8 cellular contexts compared by ENCODE assay signal in genomic region chr7:105759670-105760548, GRCh38.
DNase-seq lines count a peak whose midpoint lies in the region; ATAC-seq, FAIRE-seq and TF ChIP-seq lines count a peak whose summit lies in the region.

No MANE protein-coding gene starts in this region.

- H3K27me3 ChIP-seq in GM12878 (replicated peaks in 1 of 2; ENCODE audit: control insufficient read depth in 2 of 2, insufficient read depth in 2 of 2, low read length in 1 of 2) (peaks cover 0 to 3% of the 10 kb centered on the region in 2 experiments; a peak in 2 of 4 replicates), stomach (no peaks in the 10 kb centered on the region)

- TF ChIP-seq RAD21 in GM12878 (IDR thresholded peaks at IDR 0.05; ENCODE audit: insufficient read depth, low read depth, low read length), result peak; percentile 75

- RAD21 ChIA-PET in GM12878 (lab: Charles Lee; ENCODE audit: unreplicated experiment), result interaction anchor here (0.7 to 3.5 kb wide), 29 partner anchors 9 to 406 kb away, joined by 3 to 43 read pairs (median 4); partner anchors contain the start of genes ATXN7L1 and SYPL1

- no peak for TF ChIP-seq POLR2A in GM12878 (IDR thresholded peaks at IDR 0.05; ENCODE audit: low read depth, low read length)
- no peak for TF ChIP-seq POLR2A in stomach (IDR thresholded peaks at IDR 0.05)

- POLR2A ChIA-PET in GM12878 (lab: Charles Lee), result interaction anchor here (0.6 kb wide), 2 partner anchors 26 to 166 kb away, joined by 3 to 4 read pairs; no protein-coding TSS in a partner anchor

- no peak overlapping the region for H2AFZ ChIP-seq in GM12878 (ENCODE audit: control insufficient read depth, low read depth, low read length)

- no peaks in the 10 kb centered on the region for H4K20me1 ChIP-seq in GM12878 (ENCODE audit: control insufficient read depth, insufficient read depth)

- peak; percentile 61 for TF ChIP-seq CTCF in GM13977 (IDR thresholded peaks at IDR 0.05; ENCODE audit: extremely low read depth, insufficient read depth, missing control alignments)
- peak; percentile 33 to 79 (median 42); a peak in 5 of 6 replicates for TF ChIP-seq CTCF in GM12878 (IDR thresholded peaks at IDR 0.05 in 2 of 3, conservative IDR thresholded peaks at IDR 0.05 in 1 of 3; ENCODE audit: control insufficient read depth in 2 of 3, extremely low read depth in 1 of 3, insufficient read depth in 1 of 3, low read depth in 3 of 3, low read length in 3 of 3)
- peak in 5 of 7 experiments; percentile 13 to 62 (median 51) for TF ChIP-seq CTCF in stomach (IDR thresholded peaks at IDR 0.05)

- CTCF ChIA-PET in GM12878 (lab: Yijun Ruan, JAX), result interaction anchor here (0.6 to 10.9 kb wide), 68 partner anchors 10 to 1123 kb away, joined by 3 to 163 read pairs (median 5); no protein-coding TSS in a partner anchor

- H3K79me2 ChIP-seq in GM12878 (ENCODE audit: control insufficient read depth, insufficient read depth, low read length), result no peaks in the 10 kb centered on the region

- BruUV-seq in GM12878 (replicated peaks; lab: Mats Ljungman, UMichigan), result no TSS peak

- H3K9me3 ChIP-seq in GM12878 (replicated peaks; ENCODE audit: control insufficient read depth, insufficient read depth, low read length), result no peaks in the 10 kb centered on the region
- no peaks in the 10 kb centered on the region for H3K9me3 ChIP-seq in stomach

- H3K4me1 ChIP-seq in GM12878 (ENCODE audit: control insufficient read depth, insufficient read depth, low read length), result no peaks in the 10 kb centered on the region
- H3K4me1 ChIP-seq in stomach, result peaks cover 0 to 18% (median 10%) of the 10 kb centered on the region in 4 donors

- no peak overlapping the region for H3K9ac ChIP-seq in GM12878 (ENCODE audit: control insufficient read depth, insufficient read depth, low read length)

- intact Hi-C loops in GM12878 (cut with micrococcal nuclease; ENCODE audit: unreplicated experiment), result loop anchor here (2.0 to 5.0 kb wide), 5 partner anchors 117 to 392 kb away; partner anchors contain the start of gene ATXN7L1
- intact Hi-C loops in stomach (cut with DNase I; ENCODE audit: low total_unique reads), result loop anchor here (10.0 kb wide), 2 partner anchors 255 to 285 kb away; no protein-coding TSS in a partner anchor

- in situ Hi-C loops in GM13977 (cut with MboI; ENCODE audit: low pct_unique_long_range_greater_than_20kb, low sequenced_read_pairs, unreplicated experiment), result no loop called here
- in situ Hi-C loops in GM12878 (cut with MboI), result loop anchor here (5.0 to 10.0 kb wide), 2 partner anchors 255 to 407 kb away; no protein-coding TSS in a partner anchor

- whole genome bisulfite sequencing in GM12878 (ENCODE audit: insufficient coverage, insufficient replicate concordance, low lambda C conversion rate, missing lambda C conversion rate), result 0% methylated on average over 2 of the region's 2 CpGs
- WGBS in stomach, 5 donors, result 75 to 89% (median 77%) methylated on average over 2 of the region's 2 CpGs

- peak; percentile 60 for ATAC-seq in GM12878
- no peak for ATAC-seq in GM21576 (IDR thresholded peaks at IDR 0.05; ENCODE audit: unreplicated experiment)

- SMC1A ChIA-PET in GM12878 (lab: Charles Lee; ENCODE audit: uncharacterized antibody, unreplicated experiment), result interaction anchor here (0.9 to 12.5 kb wide), 46 partner anchors 9 to 1111 kb away, joined by 3 to 182 read pairs (median 6); partner anchors contain the start of gene ATXN7L1

- H3K4me3 ChIP-seq in GM12878 (no peak overlapping the region), stomach (no peak overlapping the region)

- DNase-seq in AG20443 (ENCODE audit: low spot score) (peak; percentile 57), GM13977 (ENCODE audit: low spot score) (no peak), NCI-H460 (ENCODE audit: extremely low read depth, low read depth) (peak; percentile 60), GM12878 (ENCODE audit: low read depth, low spot score) (no peak), inferior parietal cortex (ENCODE audit: extremely low spot score) (peak; percentile 75), stomach (peak; percentile 49), mesenteric fat pad (ENCODE audit: low spot score) (no peak)

- H3K36me3 ChIP-seq in GM12878 (ENCODE audit: control insufficient read depth in 2 of 2, insufficient read depth in 2 of 2, low read length in 1 of 2) (no peaks in the 10 kb centered on the region), stomach (peaks cover 0 to 6% (median 2%) of the 10 kb centered on the region in 4 donors)

- H3K27ac ChIP-seq in GM12878 (ENCODE audit: control insufficient read depth, insufficient read depth) (no peak overlapping the region), stomach (peak overlapping the region in 1 of 5 donors; percentile 26)

- no peak overlapping the region for H3K4me2 ChIP-seq in GM12878 (ENCODE audit: control insufficient read depth, insufficient read depth)

- no peak for TF ChIP-seq EP300 in GM12878 (IDR thresholded peaks at IDR 0.05; ENCODE audit: borderline replicate concordance in 1 of 2, control insufficient read depth in 1 of 2, low read depth in 2 of 2, low read length in 2 of 2)
- TF ChIP-seq EP300 in stomach (IDR thresholded peaks at IDR 0.05), result no peak

- FAIRE-seq in GM12878 (lab: Jason Lieb, UNC), result no peak

TF ChIP-seq in GM12878, 131 proteins besides CTCF, POLR2A, EP300 and RAD21:
- peak; percentile 33; the same call in 1 of the 2 replicates for TF ChIP-seq IKZF1 (conservative IDR thresholded peaks at IDR 0.05)
- TF ChIP-seq SMC3 (IDR thresholded peaks at IDR 0.05; ENCODE audit: borderline replicate concordance, low read length), result peak; percentile 93
- no peak for TF ChIP-seq SPI1 (IDR thresholded peaks at IDR 0.05; ENCODE audit: borderline replicate concordance, insufficient read depth, low read depth, low read length)

Comparison
In these comparisons a context has a peak if more than half of its experiments do, and no peak if none do; other contexts are left out.
1. DNase-seq: peak in AG20443 (single experiment), NCI-H460 (single experiment), inferior parietal cortex (single experiment) and stomach (single experiment); none in GM13977 (single experiment), GM12878 (single experiment) and mesenteric fat pad (single experiment).
2. Peak in every context shown above with its lines, with median percentiles within 50 percentile points of each other: CTCF ChIP-seq.